ENCODE assay signal across 33 cellular contexts in the genomic region with DNA sequence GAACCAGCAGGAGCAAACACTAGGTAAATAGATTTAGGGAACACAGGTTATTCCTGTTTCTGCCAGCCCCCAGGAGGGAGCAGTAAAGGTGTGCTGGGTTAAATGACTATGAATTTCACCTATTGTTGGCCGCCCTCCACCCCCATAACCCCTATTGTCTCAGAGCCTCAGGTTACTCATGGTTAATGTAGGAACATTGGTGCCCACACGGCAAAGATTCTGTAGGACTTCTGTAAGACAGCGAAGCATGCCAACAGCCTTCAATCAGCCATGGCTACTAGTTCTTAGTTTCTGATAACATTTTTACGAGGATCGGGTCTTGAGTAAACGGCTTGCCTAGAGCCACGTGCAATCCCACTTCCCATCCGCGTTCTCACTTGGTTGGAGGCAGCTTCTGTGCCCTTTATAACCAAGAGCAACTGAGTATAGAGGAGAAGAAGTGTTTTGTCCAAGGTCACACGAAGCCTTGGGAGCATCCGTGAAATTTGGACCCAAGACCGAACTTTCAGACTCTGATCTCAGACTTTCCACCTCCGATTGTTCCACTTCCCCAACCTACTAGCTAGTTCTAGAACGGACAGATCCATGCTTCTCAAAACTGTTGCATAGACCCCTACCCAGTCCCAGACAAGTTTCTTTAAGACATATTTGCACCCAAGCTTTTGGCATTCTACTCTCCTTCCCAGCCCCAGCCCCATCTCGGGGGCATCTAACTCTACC. TPM values are rescaled to one million over a fixed set of nuclear protein-coding genes. Genes with fewer than 3 reads are reported as not detected.
DNase-seq lines count a peak whose midpoint lies in the region; ATAC-seq and TF ChIP-seq lines count a peak whose summit lies in the region.
"Had no signal": no experiment of that assay in that cellular context is flagged by ENCODE, and none has a peak within 500 bp of the region (broad histone marks: within the 10 kb centered on the region; RNA-seq: fewer than 3 reads in every experiment).

No MANE protein-coding gene starts in this region.

- ATAC-seq in PC-3 (no peak; the same call in 1 of the 2 replicates), natural killer cell (no peak)
- ATAC-seq: activated CD4-positive, alpha-beta T cell treated with anti-CD3 and anti-CD28 coated beads for 36 hours; activated CD8-positive, alpha-beta T cell treated with anti-CD3 and anti-CD28 coated beads, Interleukin-2, amount 10 ng/mL, durations not matched to agents 7 days and 5 days; heart left ventricle; left lung had no signal

- POLR2A ChIA-PET in PC-3 (lab: Charles Lee; ENCODE audit: unreplicated experiment), result no interaction called here

- no peaks in the 10 kb centered on the region for H3K9me2 ChIP-seq in PC-3 (replicated peaks; ENCODE audit: low read length)

- intact Hi-C loops in PC-3 (cut with micrococcal nuclease) (no loop called here), natural killer cell (cut with micrococcal nuclease) (no loop called here)

- H3K4me3 ChIP-seq in PC-3 (ENCODE audit: low read length) (no peak overlapping the region), tibial nerve (no peak overlapping the region)
- H3K4me3 ChIP-seq: heart left ventricle, left lung, SJSA1, skin epidermis, stomach, thyroid gland had no signal

- H3K27ac ChIP-seq in PC-3 (ENCODE audit: low read length) (no peak overlapping the region), tibial nerve (no peak overlapping the region)
- H3K27ac ChIP-seq: heart left ventricle, left lung, SJSA1, skin epidermis, stomach, thyroid gland had no signal

- peak overlapping the region; percentile 53 for H3K4me3 Mint-ChIP-seq in glutamatergic neuron (ENCODE audit: unreplicated experiment)
- peak overlapping the region; percentile 24 for H3K4me3 Mint-ChIP-seq in neural crest cell
- H3K4me3 Mint-ChIP-seq in natural killer cell, result no peak overlapping the region
- H3K4me3 Mint-ChIP-seq: activated CD4-positive, alpha-beta T cell treated with anti-CD3 and anti-CD28 coated beads for 36 hours; activated CD8-positive, alpha-beta T cell treated with anti-CD3 and anti-CD28 coated beads, Interleukin-2, amount 10 ng/mL, durations not matched to agents 7 days and 5 days; B cell; T-helper 1 cell treated with Interleukin-12 subunit alpha and Interleukin-12 subunit beta and Interleukin-4 antibody, amounts not matched to agents 30 μg/mL and 1 μg/mL, for 36 hours had no signal

- DNase-seq in PC-3 (peak; percentile 41), glutamatergic neuron (no peak), neural crest cell (ENCODE audit: low read depth, low spot score) (no peak), NOMO-1 treated with DMSO at 0.1 percent for 48 hours (lab: John Stamatoyannopoulos, UW; ENCODE audit: unreplicated experiment) (no peak), SHP77 (lab: John Stamatoyannopoulos, UW) (no peak), tibial nerve (ENCODE audit: low spot score in 2 of 2) (no peak), natural killer cell (no peak)
- DNase-seq: activated CD8-positive, alpha-beta T cell treated with anti-CD3 and anti-CD28 coated beads, Interleukin-2, amount 10 ng/mL, durations not matched to agents 7 days and 5 days; activated gamma-delta T cell; activated T-cell treated with anti-CD3 and anti-CD28 coated beads for 4 hours; effector CD4-positive, alpha-beta T cell; GOT3; heart left ventricle; left lung; NCI-H187 treated with DMSO at 0.1 percent for 48 hours; NCI-H2171 treated with DMSO at 0.1 percent for 48 hours; NCI-H524 treated with DMSO at 0.1 percent for 48 hours; stimulated activated CD8-positive, alpha-beta memory T cell treated with anti-CD3 and anti-CD28 coated beads, Interleukin-4, amount 100 ng/mL, for 48 hours; stomach; thyroid gland had no signal

- WGBS in tibial nerve, 2 donors, result 4 to 5% methylated on average over 15 of the region's 15 CpGs

- CTCF ChIA-PET in PC-3 (lab: Charles Lee), result no interaction called here

- BruUV-seq in PC-3 (replicated peaks; lab: Mats Ljungman, UMichigan), result no TSS peak

- TF ChIP-seq POLR2A in tibial nerve (IDR thresholded peaks at IDR 0.05), result no peak

- TF ChIP-seq CTCF in PC-3 (conservative IDR thresholded peaks at IDR 0.05; ENCODE audit: low read depth, low read length), result no peak
- no peak for TF ChIP-seq CTCF in glutamatergic neuron (IDR thresholded peaks at IDR 0.05; ENCODE audit: partially characterized antibody, unreplicated experiment)
- no peak for TF ChIP-seq CTCF in neural crest cell (conservative IDR thresholded peaks at IDR 0.05)
- no peak for TF ChIP-seq CTCF in tibial nerve (IDR thresholded peaks at IDR 0.05)
- TF ChIP-seq CTCF in natural killer cell (IDR thresholded peaks at IDR 0.05), result no peak

- H2AFZ ChIP-seq in PC-3 (ENCODE audit: low read length), result no peak overlapping the region

- H3K9me3 ChIP-seq in ES-I3 (ENCODE audit: control insufficient read depth, insufficient read depth, low read length), result no peaks in the 10 kb centered on the region
- no peaks in the 10 kb centered on the region for H3K9me3 ChIP-seq in PC-3 (ENCODE audit: low read length)
- peaks cover 0 to 15% (median 0%) of the 10 kb centered on the region in 4 donors for H3K9me3 ChIP-seq in tibial nerve
- H3K9me3 ChIP-seq: SJSA1, thyroid gland had no signal

- no peaks in the 10 kb centered on the region for H3K4me1 ChIP-seq in ES-I3 (ENCODE audit: insufficient read depth, low read length)
- H3K4me1 ChIP-seq in PC-3 (ENCODE audit: insufficient read depth, low read length), result peaks cover 5% of the 10 kb centered on the region; the same call in 1 of the 2 replicates
- H3K4me1 ChIP-seq in tibial nerve, result no peaks in the 10 kb centered on the region
- H3K4me1 ChIP-seq: heart left ventricle, left lung, SJSA1, stomach, thyroid gland had no signal

- H3K36me3 ChIP-seq in ES-I3 (ENCODE audit: insufficient read depth, low read length) (no peaks in the 10 kb centered on the region; the same call in 1 of the 2 replicates), PC-3 (ENCODE audit: low read depth, low read length) (no peaks in the 10 kb centered on the region), tibial nerve (no peaks in the 10 kb centered on the region)
- H3K36me3 ChIP-seq: heart left ventricle, left lung, SJSA1, stomach, thyroid gland had no signal

- H3K4me1 Mint-ChIP-seq in glutamatergic neuron (ENCODE audit: low read depth, unreplicated experiment) (peaks cover 23% of the 10 kb centered on the region), neural crest cell (peaks cover 28% of the 10 kb centered on the region), natural killer cell (peaks cover 0 to 16% of the 10 kb centered on the region in 2 donors)
- H3K4me1 Mint-ChIP-seq: B cell had no signal

- H4K20me1 ChIP-seq in PC-3 (ENCODE audit: low read length), result no peaks in the 10 kb centered on the region

- peaks cover 5% of the 10 kb centered on the region for H3K9me3 Mint-ChIP-seq in glutamatergic neuron (ENCODE audit: unreplicated experiment)
- no peaks in the 10 kb centered on the region for H3K9me3 Mint-ChIP-seq in neural crest cell
- H3K9me3 Mint-ChIP-seq in natural killer cell, result peaks cover 0 to 2% of the 10 kb centered on the region in 2 donors
- H3K9me3 Mint-ChIP-seq: T-helper 1 cell treated with Interleukin-12 subunit alpha and Interleukin-12 subunit beta and Interleukin-4 antibody, amounts not matched to agents 30 μg/mL and 1 μg/mL, for 36 hours had no signal

- no peak overlapping the region for H3K27ac Mint-ChIP-seq in glutamatergic neuron (ENCODE audit: unreplicated experiment)
- no peak overlapping the region for H3K27ac Mint-ChIP-seq in neural crest cell (ENCODE audit: unreplicated experiment)
- no peak overlapping the region for H3K27ac Mint-ChIP-seq in natural killer cell
- H3K27ac Mint-ChIP-seq: activated CD4-positive, alpha-beta T cell treated with anti-CD3 and anti-CD28 coated beads for 36 hours; activated CD8-positive, alpha-beta T cell treated with anti-CD3 and anti-CD28 coated beads, Interleukin-2, amount 10 ng/mL, durations not matched to agents 7 days and 5 days; B cell; T-helper 1 cell treated with Interleukin-12 subunit alpha and Interleukin-12 subunit beta and Interleukin-4 antibody, amounts not matched to agents 30 μg/mL and 1 μg/mL, for 36 hours had no signal

- H3K27me3 ChIP-seq in PC-3 (ENCODE audit: low read length) (peaks cover 73% of the 10 kb centered on the region), tibial nerve (peaks cover 0 to 54% of the 10 kb centered on the region in 2 donors)

- no peaks in the 10 kb centered on the region for H3K79me2 ChIP-seq in PC-3 (ENCODE audit: low read length)

- H3K9ac ChIP-seq in ES-I3 (ENCODE audit: low read depth, low read length) (peak overlapping the region; percentile 9; the same call in 1 of the 2 replicates), PC-3 (ENCODE audit: low read length) (no peak overlapping the region)

- H3K36me3 Mint-ChIP-seq in glutamatergic neuron (ENCODE audit: unreplicated experiment) (no peaks in the 10 kb centered on the region), neural crest cell (ENCODE audit: low read depth) (no peaks in the 10 kb centered on the region), natural killer cell (no peaks in the 10 kb centered on the region)

- H3K27me3 Mint-ChIP-seq in glutamatergic neuron (ENCODE audit: unreplicated experiment) (peaks cover 9% of the 10 kb centered on the region), neural crest cell (ENCODE audit: low read depth) (peaks cover 76% of the 10 kb centered on the region), natural killer cell (ENCODE audit: low read depth in 2 of 2) (peaks cover 53 to 69% of the 10 kb centered on the region in 2 donors)

- no peak for TF ChIP-seq EP300 in tibial nerve (IDR thresholded peaks at IDR 0.05)

- no peaks in the 10 kb centered on the region for H3F3A ChIP-seq in PC-3 (ENCODE audit: low read length, unreplicated experiment)

- H3K4me2 ChIP-seq in PC-3 (ENCODE audit: low read length), result no peak overlapping the region

RNA-seq across cellular contexts. Expression of a gene that starts 5.1 kb away (rescaled TPM):
- total RNA-seq in PC-3 (2014; rRNA removed) (0.15 and 0.23 TPM in 2 replicates), glutamatergic neuron (ENCODE audit: unreplicated experiment) (4.3 TPM), neural crest cell (0.23 and 0.33 TPM in 2 replicates), tibial nerve (not detected), natural killer cell (1 to 10 TPM in 1 of 3 donors, not detected in 2; 2.3 TPM)
- total RNA-seq: activated CD4-positive, alpha-beta T cell treated with anti-CD3 and anti-CD28 coated beads for 36 hours; activated CD8-positive, alpha-beta T cell treated with anti-CD3 and anti-CD28 coated beads, Interleukin-2, amount 10 ng/mL, durations not matched to agents 7 days and 5 days; B cell; fibroblast of villous mesenchyme; osteocyte; SJSA1; thyroid gland had no signal

RNA-seq across cellular contexts. Expression of a gene that starts 33.8 kb away (rescaled TPM):
- total RNA-seq in PC-3 (2014; rRNA removed) (1.8 TPM in 1 of 2 replicates, not detected in the other), glutamatergic neuron (ENCODE audit: unreplicated experiment) (0.74 TPM), neural crest cell (0.77 and 0.82 TPM in 2 replicates), tibial nerve (not detected), natural killer cell (10 to 100 TPM in 1 of 3 donors, not detected in 2; 11.5 TPM)
- total RNA-seq: A673; activated CD4-positive, alpha-beta T cell treated with anti-CD3 and anti-CD28 coated beads for 36 hours; activated CD8-positive, alpha-beta T cell treated with anti-CD3 and anti-CD28 coated beads, Interleukin-2, amount 10 ng/mL, durations not matched to agents 7 days and 5 days; B cell; cerebellum; G401; heart left ventricle; osteocyte; RPMI7951; thyroid gland had no signal

RNA-seq across cellular contexts. Expression of a gene that starts 48.5 kb away (rescaled TPM):
- total RNA-seq in PC-3 (2014; rRNA removed) (not detected in 2 replicates), glutamatergic neuron (ENCODE audit: unreplicated experiment) (60.4 TPM), neural crest cell (25.3 and 26.4 TPM in 2 replicates), tibial nerve (not detected), natural killer cell (not detected)
- total RNA-seq: A673; activated CD4-positive, alpha-beta T cell treated with anti-CD3 and anti-CD28 coated beads for 36 hours; activated CD8-positive, alpha-beta T cell treated with anti-CD3 and anti-CD28 coated beads, Interleukin-2, amount 10 ng/mL, durations not matched to agents 7 days and 5 days; B cell; heart left ventricle; left lung; osteocyte; renal cortical epithelial cell; RPMI7951; SJSA1; stomach; thyroid gland had no signal

Comparison
In these comparisons a context has a peak if more than half of its experiments do, and no peak if none do; other contexts are left out.
1. RNA of a gene that starts 48.5 kb away (total RNA-seq): 60.4 TPM in glutamatergic neuron (single experiment) and 25.3 to 26.4 TPM in neural crest cell; not detected in PC-3, not detected in tibial nerve and not detected in natural killer cell; every median in the first group is over 10 times any median in the second.